Comparison of ENCODE assay signal across 29 cellular contexts in the genomic region with DNA sequence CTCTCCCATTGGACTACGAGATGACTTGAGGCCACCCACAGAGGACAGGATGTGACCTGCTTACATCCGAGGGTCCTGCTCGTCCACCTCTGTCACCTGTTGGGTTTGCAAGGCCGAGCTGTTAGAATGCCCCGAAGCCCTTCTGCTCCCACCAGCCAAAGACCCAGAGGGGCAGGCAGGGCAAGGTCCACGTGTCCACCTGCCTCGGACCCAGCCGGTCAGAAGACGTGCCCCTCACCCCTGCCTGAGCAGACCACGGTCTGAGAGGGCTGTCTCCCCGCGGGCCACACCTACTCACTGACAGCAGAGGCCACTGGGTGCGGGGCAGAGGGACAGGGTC.
"Had no signal": no experiment of that assay in that cellular context is flagged by ENCODE, and none has a peak within 500 bp of the region (broad histone marks: within the 10 kb centered on the region; RNA-seq: fewer than 3 reads in every experiment).

No MANE protein-coding gene starts in this region.

- H3K4me1 ChIP-seq: body of pancreas, colonic mucosa, right lobe of liver had no signal

- H3K4me3 ChIP-seq: body of pancreas, cardiac muscle cell, colonic mucosa, gastrocnemius medialis, hepatocyte, mucosa of descending colon, ovary, right lobe of liver, skin epidermis, thoracic aorta had no signal

- H3K27me3 ChIP-seq: body of pancreas, colonic mucosa, gastrocnemius medialis, hepatocyte, ovary, right lobe of liver had no signal

- FAIRE-seq: urothelium cell line had no signal

- H2AFZ ChIP-seq: hepatocyte had no signal

- H3K79me2 ChIP-seq: hepatocyte had no signal

- H3K27ac ChIP-seq: body of pancreas, cardiac muscle cell, colonic mucosa, gastrocnemius medialis, hepatocyte, neutrophil, ovary, right lobe of liver, skin epidermis, thoracic aorta had no signal

- DNase-seq: activated B cell treated with CpG ODN at 0.5 μM for 24 hours; activated CD4-positive, alpha-beta T cell treated with anti-CD3 and anti-CD28 coated beads, Interleukin-2, amount 50 U/mL, for 4 hours; activated CD8-positive, alpha-beta memory T cell treated with anti-CD3 and anti-CD28 coated beads for 24 hours; activated gamma-delta T cell; activated naive CD4-positive, alpha-beta T cell treated with anti-CD3 and anti-CD28 coated beads, Interleukin-2, amount 50 U/mL, for 16 hours; activated naive CD8-positive, alpha-beta T cell treated with anti-CD3 and anti-CD28 coated beads, Interleukin-2, amount 50 U/mL, for 24 hours; aorta; body of pancreas; cerebellar nuclear complex; colonic mucosa; effector memory CD4-positive, alpha-beta T cell; erythroblast; gastrocnemius medialis; glutamatergic neuron; immature natural killer cell; ovary; right lobe of liver; stimulated activated CD4-positive, alpha-beta T cell treated with anti-CD3 and anti-CD28 coated beads, Interleukin-12 subunit alpha, Interleukin-12 subunit beta, amount 100 ng/mL, for 4 hours; stimulated activated CD4-positive, alpha-beta T cell treated with anti-CD3 and anti-CD28 coated beads, Interleukin-4, amount 100 ng/mL, for 1 hour; T-helper 2 cell; trophoblast cell had no signal

- H3K36me3 ChIP-seq: ovary had no signal

- ATAC-seq: activated naive CD8-positive, alpha-beta T cell treated with anti-CD3 and anti-CD28 coated beads, Interleukin-2, amount 50 U/mL, for 24 hours; body of pancreas; gastrocnemius medialis; mucosa of descending colon; natural killer cell treated with Interleukin-12 subunit alpha and Interleukin-12 subunit beta and Interleukin-15 and Interleukin-18, amount 100 ng/mL, for 72 hours; right lobe of liver had no signal

- H3K9me3 ChIP-seq: body of pancreas, colonic mucosa, gastrocnemius medialis, mucosa of descending colon, neutrophil, ovary, right lobe of liver, thoracic aorta had no signal

- H3K4me2 ChIP-seq: hepatocyte had no signal
